Comparison of ENCODE assay signal across 9 cellular contexts in the genomic region with DNA sequence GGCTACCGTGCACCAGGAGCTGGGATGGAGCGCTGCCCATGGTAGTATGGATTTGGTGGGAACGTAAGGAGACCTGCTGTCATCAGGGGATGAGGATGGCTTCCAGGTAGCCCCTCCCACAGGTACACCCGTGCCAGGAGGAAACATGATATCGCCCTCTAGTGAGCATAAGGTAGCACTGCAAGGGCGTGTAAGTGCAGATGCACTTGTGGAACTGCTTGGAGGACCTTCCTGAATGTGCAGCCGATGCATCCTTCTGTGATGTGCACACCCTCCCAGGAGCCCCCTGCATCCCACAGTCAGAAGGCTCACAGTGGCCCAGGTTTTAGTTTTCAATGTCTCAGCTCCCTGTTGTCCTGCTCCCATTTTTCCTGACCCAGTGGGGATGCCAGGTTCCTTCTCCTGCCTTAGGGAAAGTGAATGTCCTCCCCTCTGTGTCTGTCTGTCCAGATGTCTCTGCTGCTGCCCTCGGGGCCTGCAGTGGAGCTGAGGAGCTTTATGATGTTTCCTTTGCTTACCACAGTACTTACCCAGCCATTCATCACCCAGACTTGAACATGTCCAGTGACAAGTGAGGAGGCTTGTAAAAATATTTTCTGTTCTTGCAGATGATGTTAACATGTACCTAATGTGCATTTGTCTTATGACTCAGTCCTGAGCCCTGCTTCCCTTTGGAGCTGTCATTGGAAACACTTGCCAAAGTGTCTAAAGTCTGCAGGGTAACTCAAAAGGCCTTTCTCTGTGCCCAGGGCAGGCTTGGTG. TPM values are rescaled to one million over a fixed set of nuclear protein-coding genes. Genes with fewer than 3 reads are reported as not detected.
DNase-seq lines count a peak whose midpoint lies in the region; ATAC-seq and TF ChIP-seq lines count a peak whose summit lies in the region.
"Had no signal": no experiment of that assay in that cellular context is flagged by ENCODE, and none has a peak within 500 bp of the region (broad histone marks: within the 10 kb centered on the region; RNA-seq: fewer than 3 reads in every experiment).

No MANE protein-coding gene starts in this region.

- TF ChIP-seq POLR2A in heart left ventricle (IDR thresholded peaks at IDR 0.05): no peak

- H3K4me3 ChIP-seq in heart left ventricle: no peak overlapping the region

- H3K9me3 Mint-ChIP-seq in activated T-helper 1 cell treated with anti-CD3 and anti-CD28 coated beads, Interleukin-12 subunit alpha, Interleukin-12 subunit beta, Interleukin-2, Interleukin-4 antibody, amounts not matched to agents 30 ng/mL and 10 ng/mL and 1 ng/mL, durations not matched to agents 14 hours and 24 hours and 36 hours: no peaks in the 10 kb centered on the region

- peaks cover 0 to 26% (median 18%) of the 10 kb centered on the region in 12 donors for H3K4me1 ChIP-seq in heart left ventricle

- no peak overlapping the region for H3K4me3 Mint-ChIP-seq in activated T-helper 1 cell treated with anti-CD3 and anti-CD28 coated beads, Interleukin-12 subunit alpha, Interleukin-12 subunit beta, Interleukin-2, Interleukin-4 antibody, amounts not matched to agents 30 ng/mL and 10 ng/mL and 1 ng/mL, durations not matched to agents 14 hours and 24 hours and 36 hours

- no peaks in the 10 kb centered on the region for H3K27me3 Mint-ChIP-seq in activated T-helper 1 cell treated with anti-CD3 and anti-CD28 coated beads, Interleukin-12 subunit alpha, Interleukin-12 subunit beta, Interleukin-2, Interleukin-4 antibody, amounts not matched to agents 30 ng/mL and 10 ng/mL and 1 ng/mL, durations not matched to agents 14 hours and 24 hours and 36 hours (ENCODE audit: insufficient read depth)

- 31 to 48% (median 36%) methylated on average over 5 to 8 of the region's 8 CpGs for WGBS in heart left ventricle, 4 donors

- no peaks in the 10 kb centered on the region for H3K4me1 Mint-ChIP-seq in activated T-helper 1 cell treated with anti-CD3 and anti-CD28 coated beads, Interleukin-12 subunit alpha, Interleukin-12 subunit beta, Interleukin-2, Interleukin-4 antibody, amounts not matched to agents 30 ng/mL and 10 ng/mL and 1 ng/mL, durations not matched to agents 14 hours and 24 hours and 36 hours (ENCODE audit: low read depth)

- DNase-seq in Caki2 (ENCODE audit: low read depth) (peak; percentile 82), NCI-H69 (lab: John Stamatoyannopoulos, UW) (peak; percentile 90), heart left ventricle (no peak), sciatic nerve (ENCODE audit: low spot score) (no peak)
- peak; percentile 14 for DNase-seq in activated T-helper 1 cell treated with anti-CD3 and anti-CD28 coated beads, Interleukin-12 subunit alpha, Interleukin-12 subunit beta, Interleukin-2, Interleukin-4 antibody, amounts not matched to agents 30 ng/mL and 10 ng/mL and 1 ng/mL, durations not matched to agents 14 hours and 24 hours and 36 hours (ENCODE audit: low spot score)

- no peaks in the 10 kb centered on the region for H3K27me3 ChIP-seq in heart left ventricle

- intact Hi-C loops in activated T-helper 1 cell treated with anti-CD3 and anti-CD28 coated beads, Interleukin-12 subunit alpha, Interleukin-12 subunit beta, Interleukin-2, Interleukin-4 antibody, amounts not matched to agents 30 ng/mL and 10 ng/mL and 1 ng/mL, durations not matched to agents 14 hours and 24 hours and 36 hours (cut with micrococcal nuclease): loop anchor here (1.0 kb wide), 1 partner anchor 160 kb away; no protein-coding TSS in a partner anchor
- intact Hi-C loops in heart left ventricle (cut with DNase I) (loop anchor here (2.0 to 5.0 kb wide), 4 partner anchors 64 to 160 kb away; no protein-coding TSS in a partner anchor), sciatic nerve (cut with DNase I) (no loop called here)

- TF ChIP-seq CTCF in heart left ventricle (IDR thresholded peaks at IDR 0.05): peak; percentile 70 to 87 (median 78)

- ATAC-seq in GM19372 (IDR thresholded peaks at IDR 0.05; ENCODE audit: low read depth, unreplicated experiment) (peak; percentile 85), HG03520 (IDR thresholded peaks at IDR 0.05; ENCODE audit: unreplicated experiment) (peak; percentile 83), heart left ventricle (peak; percentile 4 to 29 (median 16)), sciatic nerve (peak; percentile 53), HG03139 (IDR thresholded peaks at IDR 0.05; ENCODE audit: unreplicated experiment) (no peak)

- peak overlapping the region in 10 of 12 donors; percentile 58 to 87 (median 78) for H3K27ac ChIP-seq in heart left ventricle

- in situ Hi-C loops in Caki2 (cut with HindIII; ENCODE audit: low pct_unique_long_range_greater_than_20kb, low sequenced_read_pairs): no loop called here

- H3K36me3 Mint-ChIP-seq in activated T-helper 1 cell treated with anti-CD3 and anti-CD28 coated beads, Interleukin-12 subunit alpha, Interleukin-12 subunit beta, Interleukin-2, Interleukin-4 antibody, amounts not matched to agents 30 ng/mL and 10 ng/mL and 1 ng/mL, durations not matched to agents 14 hours and 24 hours and 36 hours (ENCODE audit: low read depth): no peaks in the 10 kb centered on the region

- H3K9me3 ChIP-seq in heart left ventricle: no peaks in the 10 kb centered on the region

- H3K36me3 ChIP-seq in heart left ventricle: peaks cover 0 to 55% (median 36%) of the 10 kb centered on the region in 9 donors

- no peak overlapping the region for H3K27ac Mint-ChIP-seq in activated T-helper 1 cell treated with anti-CD3 and anti-CD28 coated beads, Interleukin-12 subunit alpha, Interleukin-12 subunit beta, Interleukin-2, Interleukin-4 antibody, amounts not matched to agents 30 ng/mL and 10 ng/mL and 1 ng/mL, durations not matched to agents 14 hours and 24 hours and 36 hours

RNA-seq across cellular contexts. Expression of a gene that starts 49.2 kb away (rescaled TPM):
- not detected in 2 replicates for total RNA-seq in Caki2 (2014; rRNA removed; shearing (Covaris generic); ENCODE audit: low replicate concordance)
- not detected in 2 replicates for total RNA-seq in activated T-helper 1 cell treated with anti-CD3 and anti-CD28 coated beads, Interleukin-12 subunit alpha, Interleukin-12 subunit beta, Interleukin-2, Interleukin-4 antibody, amounts not matched to agents 30 ng/mL and 10 ng/mL and 1 ng/mL, durations not matched to agents 14 hours and 24 hours and 36 hours
- not detected for total RNA-seq in heart left ventricle
- not detected for polyA plus RNA-seq in heart left ventricle
- not detected for total RNA-seq in sciatic nerve
- total RNA-seq: temporal lobe had no signal

Comparison
In these comparisons a context has a peak if more than half of its experiments do, and no peak if none do; other contexts are left out.
1. DNase-seq: peak in Caki2 (single experiment), NCI-H69 (single experiment) and activated T-helper 1 cell treated with anti-CD3 and anti-CD28 coated beads, Interleukin-12 subunit alpha, Interleukin-12 subunit beta, Interleukin-2, Interleukin-4 antibody, amounts not matched to agents 30 ng/mL and 10 ng/mL and 1 ng/mL, durations not matched to agents 14 hours and 24 hours and 36 hours (single experiment); none in heart left ventricle (0 of 5) and sciatic nerve (single experiment).